In genomic region chr17:58658804-58659713, GRCh38 we compare ENCODE assay signal across 1 cellular context.
TF ChIP-seq lines count a peak whose summit lies in the region.

No MANE protein-coding gene starts in this region.

TF ChIP-seq in HEK293, 187 proteins besides CTCF, POLR2A, EP300 and RAD21 (continued from another document and continues in another):
- TF ChIP-seq ZNF610 (tag by site-specific recombination; IDR thresholded peaks at IDR 0.05; ENCODE audit: borderline replicate concordance) (peak; percentile 77), ZBTB44 (tag by site-specific recombination; IDR thresholded peaks at IDR 0.05) (no peak), ZNF843 (tag by site-specific recombination; IDR thresholded peaks at IDR 0.05) (peak; percentile 91), ZNF239 (tag by site-specific recombination; IDR thresholded peaks at IDR 0.05) (no peak), PATZ1 (tag by site-specific recombination; IDR thresholded peaks at IDR 0.05) (peak; percentile 82), ZNF362 (tag by site-specific recombination; IDR thresholded peaks at IDR 0.05) (peak; percentile 62; the same call in 1 of the 2 replicates), ZNF23 (tag by site-specific recombination; IDR thresholded peaks at IDR 0.05; ENCODE audit: borderline replicate concordance) (no peak), ZNF404 (tag by site-specific recombination; IDR thresholded peaks at IDR 0.05) (peak; percentile 32; the same call in 1 of the 2 replicates), ZFP37 (tag by site-specific recombination; IDR thresholded peaks at IDR 0.05) (peak; percentile 85), ZNF37A (tag by site-specific recombination; IDR thresholded peaks at IDR 0.05) (no peak), ZNF10 (tag by site-specific recombination; IDR thresholded peaks at IDR 0.05) (peak; percentile 52; the same call in 1 of the 2 replicates), ZNF658 (tag by site-specific recombination; IDR thresholded peaks at IDR 0.05) (no peak), ZNF629 (tag by site-specific recombination; IDR thresholded peaks at IDR 0.05) (peak; percentile 84; the same call in 1 of the 2 replicates), ZNF302 (tag by site-specific recombination; IDR thresholded peaks at IDR 0.05; ENCODE audit: low read depth) (peak; percentile 58; the same call in 1 of the 2 replicates), ZNF776 (tag by site-specific recombination; IDR thresholded peaks at IDR 0.05; ENCODE audit: borderline replicate concordance) (peak; percentile 80; the same call in 1 of the 2 replicates), GLIS2 (tag by site-specific recombination; IDR thresholded peaks at IDR 0.05) (peak; percentile 49; the same call in 1 of the 2 replicates), ZNF530 (tag by site-specific recombination; IDR thresholded peaks at IDR 0.05; ENCODE audit: low read depth) (no peak), ZNF473 (tag by site-specific recombination; IDR thresholded peaks at IDR 0.05) (no peak), IKZF3 (tag by site-specific recombination; IDR thresholded peaks at IDR 0.05) (peak; percentile 83), ZXDB (tag by site-specific recombination; IDR thresholded peaks at IDR 0.05) (peak; percentile 79), ZNF2 (tag by site-specific recombination; IDR thresholded peaks at IDR 0.05) (peak; percentile 93), ZBTB26 (tag by site-specific recombination; optimal IDR thresholded peaks at IDR 0.05) (peak; percentile 38), ZBTB8A (tag by site-specific recombination; IDR thresholded peaks at IDR 0.05) (peak; percentile 61), ZNF548 (tag by site-specific recombination; IDR thresholded peaks at IDR 0.05) (no peak), ZNF416 (tag by site-specific recombination; IDR thresholded peaks at IDR 0.05) (no peak), ZNF707 (tag by site-specific recombination; IDR thresholded peaks at IDR 0.05) (no peak), ZNF354C (tag by site-specific recombination; IDR thresholded peaks at IDR 0.05; ENCODE audit: borderline replicate concordance, low read depth) (no peak), ZNF324 (tag by site-specific recombination; IDR thresholded peaks at IDR 0.05) (peak; percentile 76; the same call in 1 of the 2 replicates), ZNF16 (tag by site-specific recombination; IDR thresholded peaks at IDR 0.05; ENCODE audit: low read depth) (no peak), ZNF214 (tag by site-specific recombination; IDR thresholded peaks at IDR 0.05; ENCODE audit: borderline replicate concordance) (no peak), ZNF146 (tag by site-specific recombination; IDR thresholded peaks at IDR 0.05) (peak; percentile 51), ZNF626 (tag by site-specific recombination; IDR thresholded peaks at IDR 0.05) (no peak), ZNF341 (tag by site-specific recombination; IDR thresholded peaks at IDR 0.05; ENCODE audit: low read depth) (no peak), ZNF560 (tag by site-specific recombination; IDR thresholded peaks at IDR 0.05; ENCODE audit: borderline replicate concordance) (no peak), ZNF510 (tag by site-specific recombination; IDR thresholded peaks at IDR 0.05; ENCODE audit: insufficient replicate concordance) (no peak), ZNF585B (tag by site-specific recombination; IDR thresholded peaks at IDR 0.05) (no peak), ZBTB48 (tag by site-specific recombination; IDR thresholded peaks at IDR 0.05) (peak; percentile 65; the same call in 1 of the 2 replicates), ZFP69B (tag by site-specific recombination; IDR thresholded peaks at IDR 0.05) (peak; percentile 62; the same call in 1 of the 2 replicates), ZNF777 (tag by site-specific recombination; IDR thresholded peaks at IDR 0.05; ENCODE audit: borderline replicate concordance) (no peak), BCL11A (tag by site-specific recombination; IDR thresholded peaks at IDR 0.05; ENCODE audit: low read depth) (peak; percentile 79; the same call in 1 of the 2 replicates), TCF7L2 (IDR thresholded peaks at IDR 0.05; ENCODE audit: borderline replicate concordance, low read depth, low read length) (no peak; the same call in 1 of the 2 replicates), SP3 (tag by site-specific recombination; IDR thresholded peaks at IDR 0.05) (peak; percentile 78)
- TF ChIP-seq, protein P1, sequence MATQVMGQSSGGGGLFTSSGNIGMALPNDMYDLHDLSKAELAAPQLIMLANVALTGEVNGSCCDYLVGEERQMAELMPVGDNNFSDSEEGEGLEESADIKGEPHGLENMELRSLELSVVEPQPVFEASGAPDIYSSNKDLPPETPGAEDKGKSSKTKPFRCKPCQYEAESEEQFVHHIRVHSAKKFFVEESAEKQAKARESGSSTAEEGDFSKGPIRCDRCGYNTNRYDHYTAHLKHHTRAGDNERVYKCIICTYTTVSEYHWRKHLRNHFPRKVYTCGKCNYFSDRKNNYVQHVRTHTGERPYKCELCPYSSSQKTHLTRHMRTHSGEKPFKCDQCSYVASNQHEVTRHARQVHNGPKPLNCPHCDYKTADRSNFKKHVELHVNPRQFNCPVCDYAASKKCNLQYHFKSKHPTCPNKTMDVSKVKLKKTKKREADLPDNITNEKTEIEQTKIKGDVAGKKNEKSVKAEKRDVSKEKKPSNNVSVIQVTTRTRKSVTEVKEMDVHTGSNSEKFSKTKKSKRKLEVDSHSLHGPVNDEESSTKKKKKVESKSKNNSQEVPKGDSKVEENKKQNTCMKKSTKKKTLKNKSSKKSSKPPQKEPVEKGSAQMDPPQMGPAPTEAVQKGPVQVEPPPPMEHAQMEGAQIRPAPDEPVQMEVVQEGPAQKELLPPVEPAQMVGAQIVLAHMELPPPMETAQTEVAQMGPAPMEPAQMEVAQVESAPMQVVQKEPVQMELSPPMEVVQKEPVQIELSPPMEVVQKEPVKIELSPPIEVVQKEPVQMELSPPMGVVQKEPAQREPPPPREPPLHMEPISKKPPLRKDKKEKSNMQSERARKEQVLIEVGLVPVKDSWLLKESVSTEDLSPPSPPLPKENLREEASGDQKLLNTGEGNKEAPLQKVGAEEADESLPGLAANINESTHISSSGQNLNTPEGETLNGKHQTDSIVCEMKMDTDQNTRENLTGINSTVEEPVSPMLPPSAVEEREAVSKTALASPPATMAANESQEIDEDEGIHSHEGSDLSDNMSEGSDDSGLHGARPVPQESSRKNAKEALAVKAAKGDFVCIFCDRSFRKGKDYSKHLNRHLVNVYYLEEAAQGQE (tag by site-specific recombination; IDR thresholded peaks at IDR 0.05), result peak; percentile 16
- TF ChIP-seq, protein P2, sequence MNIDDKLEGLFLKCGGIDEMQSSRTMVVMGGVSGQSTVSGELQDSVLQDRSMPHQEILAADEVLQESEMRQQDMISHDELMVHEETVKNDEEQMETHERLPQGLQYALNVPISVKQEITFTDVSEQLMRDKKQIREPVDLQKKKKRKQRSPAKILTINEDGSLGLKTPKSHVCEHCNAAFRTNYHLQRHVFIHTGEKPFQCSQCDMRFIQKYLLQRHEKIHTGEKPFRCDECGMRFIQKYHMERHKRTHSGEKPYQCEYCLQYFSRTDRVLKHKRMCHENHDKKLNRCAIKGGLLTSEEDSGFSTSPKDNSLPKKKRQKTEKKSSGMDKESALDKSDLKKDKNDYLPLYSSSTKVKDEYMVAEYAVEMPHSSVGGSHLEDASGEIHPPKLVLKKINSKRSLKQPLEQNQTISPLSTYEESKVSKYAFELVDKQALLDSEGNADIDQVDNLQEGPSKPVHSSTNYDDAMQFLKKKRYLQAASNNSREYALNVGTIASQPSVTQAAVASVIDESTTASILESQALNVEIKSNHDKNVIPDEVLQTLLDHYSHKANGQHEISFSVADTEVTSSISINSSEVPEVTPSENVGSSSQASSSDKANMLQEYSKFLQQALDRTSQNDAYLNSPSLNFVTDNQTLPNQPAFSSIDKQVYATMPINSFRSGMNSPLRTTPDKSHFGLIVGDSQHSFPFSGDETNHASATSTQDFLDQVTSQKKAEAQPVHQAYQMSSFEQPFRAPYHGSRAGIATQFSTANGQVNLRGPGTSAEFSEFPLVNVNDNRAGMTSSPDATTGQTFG (tag by site-specific recombination; IDR thresholded peaks at IDR 0.05; ENCODE audit: borderline replicate concordance), result 0 out of 2 replicates have a peak, but pooled peaks have one; percentile 19
- TF ChIP-seq, protein P3, sequence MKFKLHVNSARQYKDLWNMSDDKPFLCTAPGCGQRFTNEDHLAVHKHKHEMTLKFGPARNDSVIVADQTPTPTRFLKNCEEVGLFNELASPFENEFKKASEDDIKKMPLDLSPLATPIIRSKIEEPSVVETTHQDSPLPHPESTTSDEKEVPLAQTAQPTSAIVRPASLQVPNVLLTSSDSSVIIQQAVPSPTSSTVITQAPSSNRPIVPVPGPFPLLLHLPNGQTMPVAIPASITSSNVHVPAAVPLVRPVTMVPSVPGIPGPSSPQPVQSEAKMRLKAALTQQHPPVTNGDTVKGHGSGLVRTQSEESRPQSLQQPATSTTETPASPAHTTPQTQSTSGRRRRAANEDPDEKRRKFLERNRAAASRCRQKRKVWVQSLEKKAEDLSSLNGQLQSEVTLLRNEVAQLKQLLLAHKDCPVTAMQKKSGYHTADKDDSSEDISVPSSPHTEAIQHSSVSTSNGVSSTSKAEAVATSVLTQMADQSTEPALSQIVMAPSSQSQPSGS (tag by site-specific recombination; IDR thresholded peaks at IDR 0.05; ENCODE audit: low read depth), result peak; percentile 60
- TF ChIP-seq, protein P4, sequence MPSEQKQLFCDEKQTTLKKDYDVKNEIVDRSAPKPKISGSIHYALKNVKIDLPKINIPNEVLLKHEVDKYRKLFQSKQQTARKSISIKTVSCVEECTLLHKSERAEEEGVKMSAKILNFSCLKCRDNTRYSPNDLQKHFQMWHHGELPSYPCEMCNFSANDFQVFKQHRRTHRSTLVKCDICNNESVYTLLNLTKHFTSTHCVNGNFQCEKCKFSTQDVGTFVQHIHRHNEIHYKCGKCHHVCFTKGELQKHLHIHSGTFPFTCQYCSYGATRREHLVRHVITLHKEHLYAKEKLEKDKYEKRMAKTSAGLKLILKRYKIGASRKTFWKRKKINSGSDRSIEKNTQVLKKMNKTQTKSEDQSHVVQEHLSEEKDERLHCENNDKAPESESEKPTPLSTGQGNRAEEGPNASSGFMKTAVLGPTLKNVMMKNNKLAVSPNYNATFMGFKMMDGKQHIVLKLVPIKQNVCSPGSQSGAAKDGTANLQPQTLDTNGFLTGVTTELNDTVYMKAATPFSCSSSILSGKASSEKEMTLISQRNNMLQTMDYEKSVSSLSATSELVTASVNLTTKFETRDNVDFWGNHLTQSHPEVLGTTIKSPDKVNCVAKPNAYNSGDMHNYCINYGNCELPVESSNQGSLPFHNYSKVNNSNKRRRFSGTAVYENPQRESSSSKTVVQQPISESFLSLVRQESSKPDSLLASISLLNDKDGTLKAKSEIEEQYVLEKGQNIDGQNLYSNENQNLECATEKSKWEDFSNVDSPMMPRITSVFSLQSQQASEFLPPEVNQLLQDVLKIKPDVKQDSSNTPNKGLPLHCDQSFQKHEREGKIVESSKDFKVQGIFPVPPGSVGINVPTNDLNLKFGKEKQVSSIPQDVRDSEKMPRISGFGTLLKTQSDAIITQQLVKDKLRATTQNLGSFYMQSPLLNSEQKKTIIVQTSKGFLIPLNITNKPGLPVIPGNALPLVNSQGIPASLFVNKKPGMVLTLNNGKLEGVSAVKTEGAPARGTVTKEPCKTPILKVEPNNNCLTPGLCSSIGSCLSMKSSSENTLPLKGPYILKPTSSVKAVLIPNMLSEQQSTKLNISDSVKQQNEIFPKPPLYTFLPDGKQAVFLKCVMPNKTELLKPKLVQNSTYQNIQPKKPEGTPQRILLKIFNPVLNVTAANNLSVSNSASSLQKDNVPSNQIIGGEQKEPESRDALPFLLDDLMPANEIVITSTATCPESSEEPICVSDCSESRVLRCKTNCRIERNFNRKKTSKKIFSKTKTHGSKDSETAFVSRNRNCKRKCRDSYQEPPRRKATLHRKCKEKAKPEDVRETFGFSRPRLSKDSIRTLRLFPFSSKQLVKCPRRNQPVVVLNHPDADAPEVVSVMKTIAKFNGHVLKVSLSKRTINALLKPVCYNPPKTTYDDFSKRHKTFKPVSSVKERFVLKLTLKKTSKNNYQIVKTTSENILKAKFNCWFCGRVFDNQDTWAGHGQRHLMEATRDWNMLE (tag by site-specific recombination; conservative IDR thresholded peaks at IDR 0.05; ENCODE audit: low read depth), result peak; percentile 35; the same call in 1 of the 2 replicates
